1 cellular context compared by ENCODE assay signal in genomic region chr9:69965416-69966145, GRCh38.
TF ChIP-seq lines count a peak whose summit lies in the region.

No MANE protein-coding gene starts in this region.

TF ChIP-seq in HepG2, 621 proteins besides CTCF, POLR2A, EP300 and RAD21 (continued from another document):
- TF ChIP-seq PLSCR1 (CRISPR knock-in tag; IDR thresholded peaks at IDR 0.05; ENCODE audit: borderline replicate concordance) (no peak), FOXK1 (CRISPR knock-in tag; IDR thresholded peaks at IDR 0.05; ENCODE audit: borderline replicate concordance, low read depth) (no peak), ZNF766 (CRISPR knock-in tag; IDR thresholded peaks at IDR 0.05; ENCODE audit: borderline replicate concordance) (no peak), NKX3-1 (CRISPR knock-in tag; IDR thresholded peaks at IDR 0.05) (no peak), ZNF232 (CRISPR knock-in tag; IDR thresholded peaks at IDR 0.05; ENCODE audit: borderline replicate concordance) (no peak)
TF ChIP-seq in HepG2: peak in this region for 0.
